In genomic region chr19:2365201-2365970, GRCh38 we compare ENCODE assay signal across 1 cellular context.
TF ChIP-seq lines count a peak whose summit lies in the region.

No MANE protein-coding gene starts in this region.

TF ChIP-seq in endothelial cell of umbilical vein, 7 proteins besides CTCF, POLR2A, EP300 and RAD21:
- TF ChIP-seq JUN (IDR thresholded peaks at IDR 0.05; ENCODE audit: borderline replicate concordance, insufficient read depth, insufficient read length, low read depth) (no peak), FOS (IDR thresholded peaks at IDR 0.05; ENCODE audit: borderline replicate concordance, insufficient read depth, low read length) (no peak), MAX (IDR thresholded peaks at IDR 0.05; ENCODE audit: insufficient read depth, insufficient read length) (no peak), MYC (IDR thresholded peaks at IDR 0.05; ENCODE audit: low read depth, low read length) (no peak), GATA2 (IDR thresholded peaks at IDR 0.05; ENCODE audit: insufficient read depth, insufficient read length, low read depth, low read length) (no peak)
